In genomic region chr22:44247923-44248892, GRCh38 we compare ENCODE assay signal across 32 cellular contexts.
"Had no signal": no experiment of that assay in that cellular context is flagged by ENCODE, and none has a peak within 500 bp of the region (broad histone marks: within the 10 kb centered on the region; RNA-seq: fewer than 3 reads in every experiment).

No MANE protein-coding gene starts in this region.

- H3K4me1 ChIP-seq: parathyroid adenoma, testis, uterus had no signal

- H3K4me3 ChIP-seq: left ventricle myocardium inferior, lung, testis, uterus had no signal

- FAIRE-seq: astrocyte, endometrium, frontal cortex, islet of Langerhans, TTC549 had no signal

- H3K4me1 Mint-ChIP-seq: nephron had no signal

- DNase-seq: activated CD4-positive, alpha-beta T cell treated with anti-CD3 and anti-CD28 coated beads for 48 hours; activated CD4-positive, alpha-beta T cell treated with anti-CD3 and anti-CD28 coated beads, Interleukin-2, amount 50 U/mL, for 48 hours; activated gamma-delta T cell; activated naive CD4-positive, alpha-beta T cell treated with anti-CD3 and anti-CD28 coated beads, Interleukin-2, amount 50 U/mL, for 16 hours; activated T-cell treated with anti-CD3 and anti-CD28 coated beads, Interleukin-2, amount 50 U/mL, for 1 hour; amniotic stem cell; brain microvascular endothelial cell; caudate nucleus; glutamatergic neuron; left ventricle myocardium inferior; mesendoderm; right cardiac atrium; stimulated activated CD4-positive, alpha-beta T cell treated with anti-CD3 and anti-CD28 coated beads, Interleukin-2, amount 100 ng/mL, for 48 hours; stimulated activated naive CD4-positive, alpha-beta T cell treated with Interleukin-2 at 50 U/mL for 16 hours; T-helper 9 cell; testis; trophoblast cell; uterus; WERI-Rb-1 had no signal

- H3K4me3 Mint-ChIP-seq: activated T-helper 1 cell treated with anti-CD3 and anti-CD28 coated beads, Interleukin-12 subunit alpha, Interleukin-12 subunit beta, Interleukin-2, Interleukin-4 antibody, amounts not matched to agents 30 ng/mL and 10 ng/mL and 1 ng/mL, durations not matched to agents 14 hours and 24 hours and 36 hours; dendritic cell treated with granulocyte-macrophage colony-stimulating factor and Interleukin-4, amounts not matched to agents 40 ng/mL and 50 ng/mL, for 4 days; nephron; T-helper 1 cell treated with Interleukin-12 subunit alpha and Interleukin-12 subunit beta and Interleukin-4 antibody, amounts not matched to agents 30 μg/mL and 1 μg/mL, for 36 hours had no signal

- ATAC-seq: activated CD4-positive, CD25-positive, alpha-beta regulatory T cell treated with anti-CD3 and anti-CD28 coated beads, Interleukin-2, amount 50 U/mL, for 24 hours; right cardiac atrium had no signal

- H3K27me3 ChIP-seq: brain microvascular endothelial cell, testis, uterus had no signal

- H3K9me3 ChIP-seq: testis had no signal

- H3K27ac Mint-ChIP-seq: activated T-helper 1 cell treated with anti-CD3 and anti-CD28 coated beads, Interleukin-12 subunit alpha, Interleukin-12 subunit beta, Interleukin-2, Interleukin-4 antibody, amounts not matched to agents 30 ng/mL and 10 ng/mL and 1 ng/mL, durations not matched to agents 14 hours and 24 hours and 36 hours; dendritic cell treated with granulocyte-macrophage colony-stimulating factor and Interleukin-4, amounts not matched to agents 40 ng/mL and 50 ng/mL, for 4 days; nephron; T-helper 1 cell treated with Interleukin-12 subunit alpha and Interleukin-12 subunit beta and Interleukin-4 antibody, amounts not matched to agents 30 μg/mL and 1 μg/mL, for 36 hours had no signal

- H3K36me3 ChIP-seq: brain microvascular endothelial cell, left ventricle myocardium inferior, uterus, WERI-Rb-1 had no signal

- H2AFZ ChIP-seq: parathyroid adenoma had no signal

- H3K9ac ChIP-seq: parathyroid adenoma had no signal

- H3K27ac ChIP-seq: brain microvascular endothelial cell, epithelial cell of prostate, left ventricle myocardium inferior, parathyroid adenoma, testis, uterus, WERI-Rb-1 had no signal

- H3K79me2 ChIP-seq: parathyroid adenoma had no signal
